In genomic region chr17:76772842-76773521, GRCh38 we compare ENCODE assay signal across 9 cellular contexts. TPM values are rescaled to one million over a fixed set of nuclear protein-coding genes. Genes with fewer than 3 reads are reported as not detected.
DNase-seq lines count a peak whose midpoint lies in the region; ATAC-seq and TF ChIP-seq lines count a peak whose summit lies in the region.
"Had no signal": no experiment of that assay in that cellular context is flagged by ENCODE, and none has a peak within 500 bp of the region (broad histone marks: within the 10 kb centered on the region; RNA-seq: fewer than 3 reads in every experiment).

No MANE protein-coding gene starts in this region.

- no peak for TF ChIP-seq POLR2A in vagina (IDR thresholded peaks at IDR 0.05)

- H3K9me3 Mint-ChIP-seq in memory B cell: no peaks in the 10 kb centered on the region
- H3K9me3 Mint-ChIP-seq: stimulated activated naive B cell treated with anti-CD40 and anti-IgM and Interleukin-4, amounts not matched to agents 10 μg/mL and 1 μg/mL and 100 μg/mL, for 72 hours had no signal

- H3K27me3 Mint-ChIP-seq in memory B cell: no peaks in the 10 kb centered on the region
- H3K27me3 Mint-ChIP-seq: stimulated activated naive B cell treated with anti-CD40 and anti-IgM and Interleukin-4, amounts not matched to agents 10 μg/mL and 1 μg/mL and 100 μg/mL, for 72 hours had no signal

- TF ChIP-seq CTCF in vagina (IDR thresholded peaks at IDR 0.05): no peak
- no peak for TF ChIP-seq CTCF in GM10266 (IDR thresholded peaks at IDR 0.05; ENCODE audit: control insufficient read depth, insufficient read depth, low read depth, missing control alignments)
- no peak for TF ChIP-seq CTCF in GM10248 (IDR thresholded peaks at IDR 0.05; ENCODE audit: control extremely low read depth, extremely low read depth, low read depth, missing control alignments)

- H3K36me3 ChIP-seq in vagina: peaks cover 0 to 57% of the 10 kb centered on the region in 2 donors

- peaks cover 36% of the 10 kb centered on the region for H3K36me3 Mint-ChIP-seq in memory B cell

- no peaks in the 10 kb centered on the region for H3K27me3 ChIP-seq in vagina

- ATAC-seq in memory B cell (ENCODE audit: low read depth): no peak
- ATAC-seq in HG02610 (IDR thresholded peaks at IDR 0.05; ENCODE audit: unreplicated experiment): no peak

- peak; percentile 33 for DNase-seq in HS-27A (ENCODE audit: low read depth)
- peak; percentile 10 to 49 (median 46) for DNase-seq in T-helper 1 cell
- DNase-seq in amniotic epithelial cell (ENCODE audit: low read depth): peak; percentile 97
- DNase-seq in memory B cell (ENCODE audit: low spot score in 2 of 2): no peak
- DNase-seq in vagina (ENCODE audit: extremely low spot score in 2 of 2): no peak
- no peak for DNase-seq in GM10266 (ENCODE audit: extremely low spot score)
- DNase-seq in GM10248 (ENCODE audit: extremely low spot score): no peak
- DNase-seq: stimulated activated naive B cell treated with anti-CD40 and anti-IgM and Interleukin-4, amounts not matched to agents 10 μg/mL and 1 μg/mL and 100 μg/mL, for 72 hours had no signal

- H3K4me1 Mint-ChIP-seq in memory B cell: peaks cover 10% of the 10 kb centered on the region

- H3K27ac ChIP-seq in vagina: peak overlapping the region; percentile 20

- CTCF ChIA-PET in GM10248 (lab: Yijun Ruan, JAX): interaction anchor here (0.8 to 0.9 kb wide), 2 partner anchors 9 to 11 kb away, joined by 3 read pairs; no protein-coding TSS in a partner anchor

- peak overlapping the region; percentile 71 for H3K27ac Mint-ChIP-seq in memory B cell
- H3K27ac Mint-ChIP-seq: stimulated activated naive B cell treated with anti-CD40 and anti-IgM and Interleukin-4, amounts not matched to agents 10 μg/mL and 1 μg/mL and 100 μg/mL, for 72 hours had no signal

- no peaks in the 10 kb centered on the region for H3K9me3 ChIP-seq in vagina

- intact Hi-C loops in vagina (cut with DNase I): no loop called here

- H3K4me3 ChIP-seq in vagina: no peak overlapping the region

- POLR2A ChIA-PET in GM10248 (lab: Yijun Ruan, JAX): no interaction called here

- H3K4me3 Mint-ChIP-seq in memory B cell: no peak overlapping the region
- H3K4me3 Mint-ChIP-seq: stimulated activated naive B cell treated with anti-CD40 and anti-IgM and Interleukin-4, amounts not matched to agents 10 μg/mL and 1 μg/mL and 100 μg/mL, for 72 hours had no signal

- peaks cover 10% of the 10 kb centered on the region for H3K4me1 ChIP-seq in vagina

RNA-seq across cellular contexts. Expression of gene MFSD11, which starts 35.1 kb away (rescaled TPM):
- 24.1 TPM for total RNA-seq in vagina

RNA-seq across cellular contexts. Expression of gene SRSF2, which starts 35.9 kb away (rescaled TPM):
- 413 TPM for total RNA-seq in vagina

RNA-seq across cellular contexts. Expression of gene METTL23, which starts 46.3 kb away (rescaled TPM):
- 20.9 TPM for total RNA-seq in vagina

RNA-seq across cellular contexts. Expression of gene JMJD6, which starts 46.6 kb away (rescaled TPM):
- 28.0 TPM for total RNA-seq in vagina

Comparison
In these comparisons a context has a peak if more than half of its experiments do, and no peak if none do; other contexts are left out.
1. DNase-seq: peak in HS-27A (single experiment), T-helper 1 cell (5 of 5) and amniotic epithelial cell (single experiment); none in memory B cell (0 of 2), vagina (0 of 2), GM10266 (single experiment) and GM10248 (single experiment).